Comparison of ENCODE assay signal across 1 cellular context in the genomic region with DNA sequence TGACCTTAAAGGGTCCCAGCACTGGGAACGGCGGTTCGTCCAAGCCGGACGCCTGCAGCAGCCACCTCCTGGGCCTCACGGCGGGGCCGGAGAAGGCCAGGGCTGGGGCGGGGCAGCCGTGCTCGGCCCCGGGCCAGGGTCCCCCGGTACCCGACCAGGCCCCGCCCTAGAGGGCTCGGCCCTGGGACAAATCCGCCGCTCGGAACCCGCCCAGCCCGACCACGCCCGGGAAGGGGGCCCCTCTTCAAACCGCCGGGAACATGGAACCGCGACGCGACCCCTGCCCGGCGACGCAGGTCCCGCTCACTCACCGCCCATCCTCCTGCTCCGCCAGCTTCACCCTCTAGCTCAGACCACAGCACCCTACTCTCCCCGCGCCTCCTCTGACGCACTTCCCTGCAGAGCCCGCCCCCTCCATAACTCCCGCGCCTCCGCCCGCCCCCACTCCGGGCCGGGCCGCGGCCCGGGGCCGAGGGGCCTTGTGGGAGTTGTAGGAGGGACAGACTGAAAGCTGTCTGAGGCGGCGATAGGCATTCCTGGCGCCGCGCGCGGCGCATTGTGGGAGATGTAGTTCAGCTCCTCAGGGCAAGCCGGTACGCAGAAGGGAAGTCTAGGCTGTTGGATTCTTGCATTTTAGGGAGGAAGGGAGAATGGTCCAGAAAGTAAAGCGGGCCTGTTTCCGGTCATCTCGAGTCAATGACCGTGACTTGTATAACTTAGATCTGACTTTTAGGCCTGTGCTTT.
A peak's percentile ranks its signal among the peaks of the same experiment; 100 is the strongest.
TF ChIP-seq lines count a peak whose summit lies in the region.

A gene (minus strand): TSS at position 365 of the 744 bp plus-strand sequence. CDS start 1,478 bp downstream, outside the sequence.

TF ChIP-seq in HepG2, 621 proteins besides CTCF, POLR2A, EP300 and RAD21 (continued from another document and continues in another):
- TF ChIP-seq, protein P1, sequence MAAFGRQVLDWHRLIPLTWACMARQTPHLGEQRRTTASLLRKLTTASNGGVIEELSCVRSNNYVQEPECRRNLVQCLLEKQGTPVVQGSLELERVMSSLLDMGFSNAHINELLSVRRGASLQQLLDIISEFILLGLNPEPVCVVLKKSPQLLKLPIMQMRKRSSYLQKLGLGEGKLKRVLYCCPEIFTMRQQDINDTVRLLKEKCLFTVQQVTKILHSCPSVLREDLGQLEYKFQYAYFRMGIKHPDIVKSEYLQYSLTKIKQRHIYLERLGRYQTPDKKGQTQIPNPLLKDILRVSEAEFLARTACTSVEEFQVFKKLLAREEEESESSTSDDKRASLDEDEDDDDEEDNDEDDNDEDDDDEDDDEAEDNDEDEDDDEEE (CRISPR knock-in tag; IDR thresholded peaks at IDR 0.05) = no peak
- TF ChIP-seq CBX5 (CRISPR knock-in tag; IDR thresholded peaks at IDR 0.05; ENCODE audit: borderline replicate concordance) (no peak), NFIB (CRISPR knock-in tag; IDR thresholded peaks at IDR 0.05; ENCODE audit: borderline replicate concordance) (no peak), HES4 (CRISPR knock-in tag; IDR thresholded peaks at IDR 0.05; ENCODE audit: borderline replicate concordance) (no peak), REXO4 (CRISPR knock-in tag; IDR thresholded peaks at IDR 0.05; ENCODE audit: borderline replicate concordance) (no peak), YEATS4 (CRISPR knock-in tag; IDR thresholded peaks at IDR 0.05; ENCODE audit: borderline replicate concordance) (peak; percentile 73; the same call in 1 of the 2 replicates), MYNN (CRISPR knock-in tag; IDR thresholded peaks at IDR 0.05; ENCODE audit: low read depth) (no peak), SSRP1 (CRISPR knock-in tag; IDR thresholded peaks at IDR 0.05) (no peak), ZNF331 (CRISPR knock-in tag; IDR thresholded peaks at IDR 0.05) (no peak), NCOR1 (IDR thresholded peaks at IDR 0.05; ENCODE audit: borderline replicate concordance, low read length) (no peak), TRIM24 (CRISPR knock-in tag; IDR thresholded peaks at IDR 0.05) (no peak), ZBTB7A (CRISPR knock-in tag; IDR thresholded peaks at IDR 0.05) (no peak), ZNF329 (CRISPR knock-in tag; IDR thresholded peaks at IDR 0.05; ENCODE audit: low read depth) (no peak; the same call in 1 of the 2 replicates), MEIS2 (CRISPR knock-in tag; IDR thresholded peaks at IDR 0.05) (no peak), ZNF160 (CRISPR knock-in tag; IDR thresholded peaks at IDR 0.05) (no peak), MIER3 (CRISPR knock-in tag; IDR thresholded peaks at IDR 0.05; ENCODE audit: borderline replicate concordance) (no peak; the same call in 1 of the 2 replicates), RBM22 (optimal IDR thresholded peaks at IDR 0.05; ENCODE audit: low read length) (no peak), AGO2 (optimal IDR thresholded peaks at IDR 0.05; ENCODE audit: low read depth, low read length) (peak; percentile 55), ZNF431 (CRISPR knock-in tag; IDR thresholded peaks at IDR 0.05; ENCODE audit: borderline replicate concordance, low read depth) (0 out of 2 replicates have a peak, but pooled peaks have one; percentile 26), ZNF33B (CRISPR knock-in tag; IDR thresholded peaks at IDR 0.05) (no peak; the same call in 1 of the 2 replicates), HOXA7 (CRISPR knock-in tag; IDR thresholded peaks at IDR 0.05) (no peak), NFE2 (CRISPR knock-in tag; IDR thresholded peaks at IDR 0.05) (no peak), ZNF354B (CRISPR knock-in tag; IDR thresholded peaks at IDR 0.05) (no peak), NFATC3 (CRISPR knock-in tag; IDR thresholded peaks at IDR 0.05) (no peak), ZBTB21 (CRISPR knock-in tag; IDR thresholded peaks at IDR 0.05) (no peak), ZNF616 (CRISPR knock-in tag; IDR thresholded peaks at IDR 0.05; ENCODE audit: low read depth) (no peak), SRSF1 (optimal IDR thresholded peaks at IDR 0.05; ENCODE audit: low read depth, low read length) (peak; percentile 80), RFXAP (CRISPR knock-in tag; IDR thresholded peaks at IDR 0.05; ENCODE audit: borderline replicate concordance) (0 out of 2 replicates have a peak, but pooled peaks have one; percentile 30), ZNF674 (CRISPR knock-in tag; IDR thresholded peaks at IDR 0.05; ENCODE audit: low read depth) (no peak), TP53 (CRISPR knock-in tag; conservative IDR thresholded peaks at IDR 0.05) (no peak), MAZ (IDR thresholded peaks at IDR 0.05; ENCODE audit: borderline replicate concordance, low read depth, low read length) (peak; percentile 92; the same call in 1 of the 2 replicates), MAZ (CRISPR knock-in tag; IDR thresholded peaks at IDR 0.05; ENCODE audit: low read depth) (no peak; the same call in 1 of the 2 replicates), ZNF260 (CRISPR knock-in tag; IDR thresholded peaks at IDR 0.05; ENCODE audit: borderline replicate concordance, low read depth) (no peak), ZNF629 (CRISPR knock-in tag; conservative IDR thresholded peaks at IDR 0.05) (no peak), ZNF383 (CRISPR knock-in tag; IDR thresholded peaks at IDR 0.05; ENCODE audit: borderline replicate concordance) (no peak), ZBTB38 (CRISPR knock-in tag; IDR thresholded peaks at IDR 0.05) (peak; percentile 79)
- TF ChIP-seq, protein P2, sequence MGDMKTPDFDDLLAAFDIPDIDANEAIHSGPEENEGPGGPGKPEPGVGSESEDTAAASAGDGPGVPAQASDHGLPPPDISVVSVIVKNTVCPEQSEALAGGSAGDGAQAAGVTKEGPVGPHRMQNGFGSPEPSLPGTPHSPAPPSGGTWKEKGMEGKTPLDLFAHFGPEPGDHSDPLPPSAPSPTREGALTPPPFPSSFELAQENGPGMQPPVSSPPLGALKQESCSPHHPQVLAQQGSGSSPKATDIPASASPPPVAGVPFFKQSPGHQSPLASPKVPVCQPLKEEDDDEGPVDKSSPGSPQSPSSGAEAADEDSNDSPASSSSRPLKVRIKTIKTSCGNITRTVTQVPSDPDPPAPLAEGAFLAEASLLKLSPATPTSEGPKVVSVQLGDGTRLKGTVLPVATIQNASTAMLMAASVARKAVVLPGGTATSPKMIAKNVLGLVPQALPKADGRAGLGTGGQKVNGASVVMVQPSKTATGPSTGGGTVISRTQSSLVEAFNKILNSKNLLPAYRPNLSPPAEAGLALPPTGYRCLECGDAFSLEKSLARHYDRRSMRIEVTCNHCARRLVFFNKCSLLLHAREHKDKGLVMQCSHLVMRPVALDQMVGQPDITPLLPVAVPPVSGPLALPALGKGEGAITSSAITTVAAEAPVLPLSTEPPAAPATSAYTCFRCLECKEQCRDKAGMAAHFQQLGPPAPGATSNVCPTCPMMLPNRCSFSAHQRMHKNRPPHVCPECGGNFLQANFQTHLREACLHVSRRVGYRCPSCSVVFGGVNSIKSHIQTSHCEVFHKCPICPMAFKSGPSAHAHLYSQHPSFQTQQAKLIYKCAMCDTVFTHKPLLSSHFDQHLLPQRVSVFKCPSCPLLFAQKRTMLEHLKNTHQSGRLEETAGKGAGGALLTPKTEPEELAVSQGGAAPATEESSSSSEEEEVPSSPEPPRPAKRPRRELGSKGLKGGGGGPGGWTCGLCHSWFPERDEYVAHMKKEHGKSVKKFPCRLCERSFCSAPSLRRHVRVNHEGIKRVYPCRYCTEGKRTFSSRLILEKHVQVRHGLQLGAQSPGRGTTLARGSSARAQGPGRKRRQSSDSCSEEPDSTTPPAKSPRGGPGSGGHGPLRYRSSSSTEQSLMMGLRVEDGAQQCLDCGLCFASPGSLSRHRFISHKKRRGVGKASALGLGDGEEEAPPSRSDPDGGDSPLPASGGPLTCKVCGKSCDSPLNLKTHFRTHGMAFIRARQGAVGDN (CRISPR knock-in tag; IDR thresholded peaks at IDR 0.05) = peak; percentile 80
- TF ChIP-seq, protein P3, sequence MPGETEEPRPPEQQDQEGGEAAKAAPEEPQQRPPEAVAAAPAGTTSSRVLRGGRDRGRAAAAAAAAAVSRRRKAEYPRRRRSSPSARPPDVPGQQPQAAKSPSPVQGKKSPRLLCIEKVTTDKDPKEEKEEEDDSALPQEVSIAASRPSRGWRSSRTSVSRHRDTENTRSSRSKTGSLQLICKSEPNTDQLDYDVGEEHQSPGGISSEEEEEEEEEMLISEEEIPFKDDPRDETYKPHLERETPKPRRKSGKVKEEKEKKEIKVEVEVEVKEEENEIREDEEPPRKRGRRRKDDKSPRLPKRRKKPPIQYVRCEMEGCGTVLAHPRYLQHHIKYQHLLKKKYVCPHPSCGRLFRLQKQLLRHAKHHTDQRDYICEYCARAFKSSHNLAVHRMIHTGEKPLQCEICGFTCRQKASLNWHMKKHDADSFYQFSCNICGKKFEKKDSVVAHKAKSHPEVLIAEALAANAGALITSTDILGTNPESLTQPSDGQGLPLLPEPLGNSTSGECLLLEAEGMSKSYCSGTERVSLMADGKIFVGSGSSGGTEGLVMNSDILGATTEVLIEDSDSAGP (CRISPR knock-in tag; IDR thresholded peaks at IDR 0.05; ENCODE audit: borderline replicate concordance) = peak; percentile 96
- TF ChIP-seq, protein P4, sequence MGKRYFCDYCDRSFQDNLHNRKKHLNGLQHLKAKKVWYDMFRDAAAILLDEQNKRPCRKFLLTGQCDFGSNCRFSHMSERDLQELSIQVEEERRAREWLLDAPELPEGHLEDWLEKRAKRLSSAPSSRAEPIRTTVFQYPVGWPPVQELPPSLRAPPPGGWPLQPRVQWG (CRISPR knock-in tag; IDR thresholded peaks at IDR 0.05; ENCODE audit: borderline replicate concordance, low read depth) = no peak
- TF ChIP-seq, protein P5, sequence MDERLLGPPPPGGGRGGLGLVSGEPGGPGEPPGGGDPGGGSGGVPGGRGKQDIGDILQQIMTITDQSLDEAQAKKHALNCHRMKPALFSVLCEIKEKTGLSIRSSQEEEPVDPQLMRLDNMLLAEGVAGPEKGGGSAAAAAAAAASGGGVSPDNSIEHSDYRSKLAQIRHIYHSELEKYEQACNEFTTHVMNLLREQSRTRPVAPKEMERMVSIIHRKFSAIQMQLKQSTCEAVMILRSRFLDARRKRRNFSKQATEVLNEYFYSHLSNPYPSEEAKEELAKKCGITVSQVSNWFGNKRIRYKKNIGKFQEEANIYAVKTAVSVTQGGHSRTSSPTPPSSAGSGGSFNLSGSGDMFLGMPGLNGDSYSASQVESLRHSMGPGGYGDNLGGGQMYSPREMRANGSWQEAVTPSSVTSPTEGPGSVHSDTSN (CRISPR knock-in tag; IDR thresholded peaks at IDR 0.05) = no peak
- TF ChIP-seq, protein P6, sequence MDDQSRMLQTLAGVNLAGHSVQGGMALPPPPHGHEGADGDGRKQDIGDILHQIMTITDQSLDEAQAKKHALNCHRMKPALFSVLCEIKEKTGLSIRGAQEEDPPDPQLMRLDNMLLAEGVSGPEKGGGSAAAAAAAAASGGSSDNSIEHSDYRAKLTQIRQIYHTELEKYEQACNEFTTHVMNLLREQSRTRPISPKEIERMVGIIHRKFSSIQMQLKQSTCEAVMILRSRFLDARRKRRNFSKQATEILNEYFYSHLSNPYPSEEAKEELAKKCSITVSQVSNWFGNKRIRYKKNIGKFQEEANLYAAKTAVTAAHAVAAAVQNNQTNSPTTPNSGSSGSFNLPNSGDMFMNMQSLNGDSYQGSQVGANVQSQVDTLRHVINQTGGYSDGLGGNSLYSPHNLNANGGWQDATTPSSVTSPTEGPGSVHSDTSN (CRISPR knock-in tag; IDR thresholded peaks at IDR 0.05; ENCODE audit: borderline replicate concordance) = 0 out of 2 replicates have a peak, but pooled peaks have one; percentile 10
- TF ChIP-seq, protein P7, sequence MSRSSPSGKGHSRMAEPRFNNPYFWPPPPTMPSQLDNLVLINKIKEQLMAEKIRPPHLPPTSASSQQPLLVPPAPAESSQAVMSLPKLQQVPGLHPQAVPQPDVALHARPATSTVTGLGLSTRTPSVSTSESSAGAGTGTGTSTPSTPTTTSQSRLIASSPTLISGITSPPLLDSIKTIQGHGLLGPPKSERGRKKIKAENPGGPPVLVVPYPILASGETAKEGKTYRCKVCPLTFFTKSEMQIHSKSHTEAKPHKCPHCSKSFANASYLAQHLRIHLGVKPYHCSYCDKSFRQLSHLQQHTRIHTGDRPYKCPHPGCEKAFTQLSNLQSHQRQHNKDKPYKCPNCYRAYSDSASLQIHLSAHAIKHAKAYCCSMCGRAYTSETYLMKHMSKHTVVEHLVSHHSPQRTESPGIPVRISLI (CRISPR knock-in tag; IDR thresholded peaks at IDR 0.05; ENCODE audit: borderline replicate concordance) = no peak
- TF ChIP-seq, protein P8, sequence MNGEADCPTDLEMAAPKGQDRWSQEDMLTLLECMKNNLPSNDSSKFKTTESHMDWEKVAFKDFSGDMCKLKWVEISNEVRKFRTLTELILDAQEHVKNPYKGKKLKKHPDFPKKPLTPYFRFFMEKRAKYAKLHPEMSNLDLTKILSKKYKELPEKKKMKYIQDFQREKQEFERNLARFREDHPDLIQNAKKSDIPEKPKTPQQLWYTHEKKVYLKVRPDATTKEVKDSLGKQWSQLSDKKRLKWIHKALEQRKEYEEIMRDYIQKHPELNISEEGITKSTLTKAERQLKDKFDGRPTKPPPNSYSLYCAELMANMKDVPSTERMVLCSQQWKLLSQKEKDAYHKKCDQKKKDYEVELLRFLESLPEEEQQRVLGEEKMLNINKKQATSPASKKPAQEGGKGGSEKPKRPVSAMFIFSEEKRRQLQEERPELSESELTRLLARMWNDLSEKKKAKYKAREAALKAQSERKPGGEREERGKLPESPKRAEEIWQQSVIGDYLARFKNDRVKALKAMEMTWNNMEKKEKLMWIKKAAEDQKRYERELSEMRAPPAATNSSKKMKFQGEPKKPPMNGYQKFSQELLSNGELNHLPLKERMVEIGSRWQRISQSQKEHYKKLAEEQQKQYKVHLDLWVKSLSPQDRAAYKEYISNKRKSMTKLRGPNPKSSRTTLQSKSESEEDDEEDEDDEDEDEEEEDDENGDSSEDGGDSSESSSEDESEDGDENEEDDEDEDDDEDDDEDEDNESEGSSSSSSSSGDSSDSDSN (CRISPR knock-in tag; IDR thresholded peaks at IDR 0.05) = peak; percentile 86
- TF ChIP-seq, protein P9, sequence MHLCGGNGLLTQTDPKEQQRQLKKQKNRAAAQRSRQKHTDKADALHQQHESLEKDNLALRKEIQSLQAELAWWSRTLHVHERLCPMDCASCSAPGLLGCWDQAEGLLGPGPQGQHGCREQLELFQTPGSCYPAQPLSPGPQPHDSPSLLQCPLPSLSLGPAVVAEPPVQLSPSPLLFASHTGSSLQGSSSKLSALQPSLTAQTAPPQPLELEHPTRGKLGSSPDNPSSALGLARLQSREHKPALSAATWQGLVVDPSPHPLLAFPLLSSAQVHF (CRISPR knock-in tag; IDR thresholded peaks at IDR 0.05) = no peak
- TF ChIP-seq, protein P10, sequence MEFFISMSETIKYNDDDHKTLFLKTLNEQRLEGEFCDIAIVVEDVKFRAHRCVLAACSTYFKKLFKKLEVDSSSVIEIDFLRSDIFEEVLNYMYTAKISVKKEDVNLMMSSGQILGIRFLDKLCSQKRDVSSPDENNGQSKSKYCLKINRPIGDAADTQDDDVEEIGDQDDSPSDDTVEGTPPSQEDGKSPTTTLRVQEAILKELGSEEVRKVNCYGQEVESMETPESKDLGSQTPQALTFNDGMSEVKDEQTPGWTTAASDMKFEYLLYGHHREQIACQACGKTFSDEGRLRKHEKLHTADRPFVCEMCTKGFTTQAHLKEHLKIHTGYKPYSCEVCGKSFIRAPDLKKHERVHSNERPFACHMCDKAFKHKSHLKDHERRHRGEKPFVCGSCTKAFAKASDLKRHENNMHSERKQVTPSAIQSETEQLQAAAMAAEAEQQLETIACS (CRISPR knock-in tag; IDR thresholded peaks at IDR 0.05) = no peak; the same call in 1 of the 2 replicates
